In the genomic region with DNA sequence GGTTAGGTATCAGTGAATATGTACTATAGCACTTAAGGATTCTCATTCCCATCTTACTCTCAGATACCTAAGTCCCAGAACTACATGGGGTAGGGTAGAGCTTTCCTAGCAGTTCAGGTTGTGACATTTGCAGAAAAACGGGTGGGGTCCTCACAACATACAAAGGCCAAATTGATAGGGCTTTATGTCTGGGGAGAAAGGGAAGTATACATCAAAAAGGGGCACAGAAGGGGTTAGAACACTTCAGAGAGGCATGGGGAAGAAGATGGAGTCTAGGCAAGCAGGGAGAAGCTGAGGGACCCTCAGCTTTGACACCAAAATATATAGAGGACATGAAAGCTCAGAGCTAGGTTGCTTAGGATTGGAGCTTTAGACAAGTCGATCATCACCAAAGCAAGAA, we compare ENCODE assay signal across 1 cellular context.
TF ChIP-seq lines count a peak whose summit lies in the region.

No MANE protein-coding gene starts in this region.

TF ChIP-seq in HepG2, 621 proteins besides CTCF, POLR2A, EP300 and RAD21:
- TF ChIP-seq WIZ (CRISPR knock-in tag; IDR thresholded peaks at IDR 0.05) (no peak), ZKSCAN8 (CRISPR knock-in tag; IDR thresholded peaks at IDR 0.05; ENCODE audit: borderline replicate concordance) (no peak), POLR2G (IDR thresholded peaks at IDR 0.05; ENCODE audit: low read depth, low read length) (0 out of 2 replicates have a peak, but pooled peaks have one; percentile 3), HDAC6 (IDR thresholded peaks at IDR 0.05; ENCODE audit: low read depth, low read length) (no peak)
TF ChIP-seq in HepG2: peak in this region for 1.
